ENCODE assay signal across 1 cellular context in genomic region chr4:109994415-109994827, GRCh38.
TF ChIP-seq lines count a peak whose summit lies in the region.

No MANE protein-coding gene starts in this region.

TF ChIP-seq in GM12878, 131 proteins besides CTCF, POLR2A, EP300 and RAD21 (continued from another document and continues in another):
- TF ChIP-seq SPI1 (IDR thresholded peaks at IDR 0.05; ENCODE audit: borderline replicate concordance, insufficient read depth, low read depth, low read length) (no peak), POU2F2 (IDR thresholded peaks at IDR 0.05; ENCODE audit: borderline replicate concordance, low read depth, low read length) (no peak), E4F1 (IDR thresholded peaks at IDR 0.05; ENCODE audit: borderline replicate concordance, partially characterized antibody) (no peak), ZBED1 (IDR thresholded peaks at IDR 0.05; ENCODE audit: borderline replicate concordance) (0 out of 2 replicates have a peak, but pooled peaks have one; percentile 61), FOXM1 (IDR thresholded peaks at IDR 0.05; ENCODE audit: low read depth, low read length) (no peak), BCLAF1 (IDR thresholded peaks at IDR 0.05) (no peak), WRNIP1 (IDR thresholded peaks at IDR 0.05; ENCODE audit: borderline replicate concordance, low read depth, low read length) (no peak), CBX3 (IDR thresholded peaks at IDR 0.05; ENCODE audit: borderline replicate concordance, low read depth) (no peak), RELA (IDR thresholded peaks at IDR 0.05; ENCODE audit: borderline replicate concordance, partially characterized antibody) (no peak), IRF4 (IDR thresholded peaks at IDR 0.05; ENCODE audit: low read depth, low read length) (0 out of 2 replicates have a peak, but pooled peaks have one; percentile 12), SUZ12 (IDR thresholded peaks at IDR 0.05; ENCODE audit: unreplicated experiment) (no peak), IKZF1 (conservative IDR thresholded peaks at IDR 0.05) (peak; percentile 45), HCFC1 (IDR thresholded peaks at IDR 0.05; ENCODE audit: low read length) (no peak), ATF2 (IDR thresholded peaks at IDR 0.05; ENCODE audit: low read length) (peak; percentile 68; the same call in 1 of the 2 replicates), CHD4 (IDR thresholded peaks at IDR 0.05) (no peak), GABPA (IDR thresholded peaks at IDR 0.05; ENCODE audit: low read depth) (no peak), ATF7 (IDR thresholded peaks at IDR 0.05; ENCODE audit: low read depth) (0 out of 2 replicates have a peak, but pooled peaks have one; percentile 49), EGR1 (IDR thresholded peaks at IDR 0.05; ENCODE audit: borderline replicate concordance in 1 of 2, low read depth in 2 of 2, low read length in 2 of 2) (no peak), MYC (IDR thresholded peaks at IDR 0.05; ENCODE audit: insufficient read depth, insufficient read length, insufficient replicate concordance, low read length, severe bottlenecking) (no peak), RB1 (IDR thresholded peaks at IDR 0.05; ENCODE audit: borderline replicate concordance) (no peak), JUNB (IDR thresholded peaks at IDR 0.05) (peak; percentile 65; the same call in 1 of the 2 replicates), NFIC (IDR thresholded peaks at IDR 0.05; ENCODE audit: low read depth, low read length) (peak; percentile 76), CBX5 (IDR thresholded peaks at IDR 0.05; ENCODE audit: low read depth) (0 out of 2 replicates have a peak, but pooled peaks have one; percentile 22), HSF1 (IDR thresholded peaks at IDR 0.05; ENCODE audit: low read depth, low read length) (no peak), HDAC6 (IDR thresholded peaks at IDR 0.05; ENCODE audit: unreplicated experiment) (no peak), KLF5 (IDR thresholded peaks at IDR 0.05; ENCODE audit: partially characterized antibody) (no peak), CREM (IDR thresholded peaks at IDR 0.05; ENCODE audit: low read depth) (0 out of 2 replicates have a peak, but pooled peaks have one; percentile 11), DPF2 (IDR thresholded peaks at IDR 0.05) (0 out of 2 replicates have a peak, but pooled peaks have one; percentile 38), CBFB (IDR thresholded peaks at IDR 0.05; ENCODE audit: low read depth) (no peak), PKNOX1 (IDR thresholded peaks at IDR 0.05) (peak; percentile 83), KDM1A (IDR thresholded peaks at IDR 0.05; ENCODE audit: borderline replicate concordance) (no peak), TBL1XR1 (IDR thresholded peaks at IDR 0.05; ENCODE audit: low read depth, low read length) (no peak), ZBTB40 (IDR thresholded peaks at IDR 0.05; ENCODE audit: borderline replicate concordance) (no peak)
- TF ChIP-seq, protein P1, sequence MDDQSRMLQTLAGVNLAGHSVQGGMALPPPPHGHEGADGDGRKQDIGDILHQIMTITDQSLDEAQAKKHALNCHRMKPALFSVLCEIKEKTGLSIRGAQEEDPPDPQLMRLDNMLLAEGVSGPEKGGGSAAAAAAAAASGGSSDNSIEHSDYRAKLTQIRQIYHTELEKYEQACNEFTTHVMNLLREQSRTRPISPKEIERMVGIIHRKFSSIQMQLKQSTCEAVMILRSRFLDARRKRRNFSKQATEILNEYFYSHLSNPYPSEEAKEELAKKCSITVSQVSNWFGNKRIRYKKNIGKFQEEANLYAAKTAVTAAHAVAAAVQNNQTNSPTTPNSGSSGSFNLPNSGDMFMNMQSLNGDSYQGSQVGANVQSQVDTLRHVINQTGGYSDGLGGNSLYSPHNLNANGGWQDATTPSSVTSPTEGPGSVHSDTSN (IDR thresholded peaks at IDR 0.05; ENCODE audit: insufficient replicate concordance, low read depth, low read length), result peak; percentile 28
- TF ChIP-seq, protein P2, sequence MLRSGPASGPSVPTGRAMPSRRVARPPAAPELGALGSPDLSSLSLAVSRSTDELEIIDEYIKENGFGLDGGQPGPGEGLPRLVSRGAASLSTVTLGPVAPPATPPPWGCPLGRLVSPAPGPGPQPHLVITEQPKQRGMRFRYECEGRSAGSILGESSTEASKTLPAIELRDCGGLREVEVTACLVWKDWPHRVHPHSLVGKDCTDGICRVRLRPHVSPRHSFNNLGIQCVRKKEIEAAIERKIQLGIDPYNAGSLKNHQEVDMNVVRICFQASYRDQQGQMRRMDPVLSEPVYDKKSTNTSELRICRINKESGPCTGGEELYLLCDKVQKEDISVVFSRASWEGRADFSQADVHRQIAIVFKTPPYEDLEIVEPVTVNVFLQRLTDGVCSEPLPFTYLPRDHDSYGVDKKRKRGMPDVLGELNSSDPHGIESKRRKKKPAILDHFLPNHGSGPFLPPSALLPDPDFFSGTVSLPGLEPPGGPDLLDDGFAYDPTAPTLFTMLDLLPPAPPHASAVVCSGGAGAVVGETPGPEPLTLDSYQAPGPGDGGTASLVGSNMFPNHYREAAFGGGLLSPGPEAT (IDR thresholded peaks at IDR 0.05; ENCODE audit: low read depth), result no peak
- TF ChIP-seq, protein P3, sequence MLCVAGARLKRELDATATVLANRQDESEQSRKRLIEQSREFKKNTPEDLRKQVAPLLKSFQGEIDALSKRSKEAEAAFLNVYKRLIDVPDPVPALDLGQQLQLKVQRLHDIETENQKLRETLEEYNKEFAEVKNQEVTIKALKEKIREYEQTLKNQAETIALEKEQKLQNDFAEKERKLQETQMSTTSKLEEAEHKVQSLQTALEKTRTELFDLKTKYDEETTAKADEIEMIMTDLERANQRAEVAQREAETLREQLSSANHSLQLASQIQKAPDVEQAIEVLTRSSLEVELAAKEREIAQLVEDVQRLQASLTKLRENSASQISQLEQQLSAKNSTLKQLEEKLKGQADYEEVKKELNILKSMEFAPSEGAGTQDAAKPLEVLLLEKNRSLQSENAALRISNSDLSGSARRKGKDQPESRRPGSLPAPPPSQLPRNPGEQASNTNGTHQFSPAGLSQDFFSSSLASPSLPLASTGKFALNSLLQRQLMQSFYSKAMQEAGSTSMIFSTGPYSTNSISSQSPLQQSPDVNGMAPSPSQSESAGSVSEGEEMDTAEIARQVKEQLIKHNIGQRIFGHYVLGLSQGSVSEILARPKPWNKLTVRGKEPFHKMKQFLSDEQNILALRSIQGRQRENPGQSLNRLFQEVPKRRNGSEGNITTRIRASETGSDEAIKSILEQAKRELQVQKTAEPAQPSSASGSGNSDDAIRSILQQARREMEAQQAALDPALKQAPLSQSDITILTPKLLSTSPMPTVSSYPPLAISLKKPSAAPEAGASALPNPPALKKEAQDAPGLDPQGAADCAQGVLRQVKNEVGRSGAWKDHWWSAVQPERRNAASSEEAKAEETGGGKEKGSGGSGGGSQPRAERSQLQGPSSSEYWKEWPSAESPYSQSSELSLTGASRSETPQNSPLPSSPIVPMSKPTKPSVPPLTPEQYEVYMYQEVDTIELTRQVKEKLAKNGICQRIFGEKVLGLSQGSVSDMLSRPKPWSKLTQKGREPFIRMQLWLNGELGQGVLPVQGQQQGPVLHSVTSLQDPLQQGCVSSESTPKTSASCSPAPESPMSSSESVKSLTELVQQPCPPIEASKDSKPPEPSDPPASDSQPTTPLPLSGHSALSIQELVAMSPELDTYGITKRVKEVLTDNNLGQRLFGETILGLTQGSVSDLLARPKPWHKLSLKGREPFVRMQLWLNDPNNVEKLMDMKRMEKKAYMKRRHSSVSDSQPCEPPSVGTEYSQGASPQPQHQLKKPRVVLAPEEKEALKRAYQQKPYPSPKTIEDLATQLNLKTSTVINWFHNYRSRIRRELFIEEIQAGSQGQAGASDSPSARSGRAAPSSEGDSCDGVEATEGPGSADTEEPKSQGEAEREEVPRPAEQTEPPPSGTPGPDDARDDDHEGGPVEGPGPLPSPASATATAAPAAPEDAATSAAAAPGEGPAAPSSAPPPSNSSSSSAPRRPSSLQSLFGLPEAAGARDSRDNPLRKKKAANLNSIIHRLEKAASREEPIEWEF (IDR thresholded peaks at IDR 0.05; ENCODE audit: insufficient replicate concordance, low read depth, low read length), result peak; percentile 19
